Comparison of ENCODE assay signal across 14 cellular contexts in the genomic region with DNA sequence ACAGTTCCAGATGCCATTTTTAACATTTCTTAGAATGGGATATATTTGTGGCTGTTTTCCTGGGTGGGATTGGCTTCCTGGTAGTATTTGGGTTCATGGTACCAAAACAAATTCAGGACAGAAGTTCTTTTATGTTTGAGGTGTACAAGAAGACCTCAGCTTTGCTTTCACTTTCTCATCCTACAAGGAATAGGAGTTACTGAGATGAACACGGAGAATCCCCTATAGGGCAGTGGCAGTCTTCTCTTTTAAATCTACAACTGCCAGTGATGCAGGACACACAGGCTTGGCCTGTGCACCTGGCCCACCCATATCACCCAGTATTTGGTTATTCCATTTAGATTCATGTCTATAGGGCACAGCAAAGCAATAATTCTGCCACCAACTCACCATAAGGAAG. TPM values are rescaled to one million over a fixed set of nuclear protein-coding genes. Genes with fewer than 3 reads are reported as not detected.
DNase-seq lines count a peak whose midpoint lies in the region; ATAC-seq, FAIRE-seq and TF ChIP-seq lines count a peak whose summit lies in the region.
"Had no signal": no experiment of that assay in that cellular context is flagged by ENCODE, and none has a peak within 500 bp of the region (broad histone marks: within the 10 kb centered on the region; RNA-seq: fewer than 3 reads in every experiment).

No MANE protein-coding gene starts in this region.

- H3K27me3 ChIP-seq in gastrocnemius medialis (no peaks in the 10 kb centered on the region), heart left ventricle (no peaks in the 10 kb centered on the region)

- no peaks in the 10 kb centered on the region for H3K4me1 ChIP-seq in gastrocnemius medialis
- peaks cover 0 to 8% (median 0%) of the 10 kb centered on the region in 12 donors for H3K4me1 ChIP-seq in heart left ventricle

- in situ Hi-C loops in gastrocnemius medialis (cut with MboI; ENCODE audit: low sequenced_read_pairs in 4 of 4) = no loop called here

- no peaks in the 10 kb centered on the region for H3K36me3 ChIP-seq in gastrocnemius medialis
- peaks cover 0 to 13% (median 0%) of the 10 kb centered on the region in 9 donors for H3K36me3 ChIP-seq in heart left ventricle

- TF ChIP-seq POLR2A in gastrocnemius medialis (IDR thresholded peaks at IDR 0.05) = no peak
- no peak for TF ChIP-seq POLR2A in heart left ventricle (IDR thresholded peaks at IDR 0.05)

- TF ChIP-seq CTCF in gastrocnemius medialis (IDR thresholded peaks at IDR 0.05 in 4 of 5, conservative IDR thresholded peaks at IDR 0.05 in 1 of 5) (no peak), heart left ventricle (IDR thresholded peaks at IDR 0.05) (no peak)

- ATAC-seq in GM19463 (IDR thresholded peaks at IDR 0.05; ENCODE audit: unreplicated experiment) = peak; percentile 87
- ATAC-seq in HG03039 (IDR thresholded peaks at IDR 0.05; ENCODE audit: unreplicated experiment) = peak; percentile 87
- peak; percentile 46 for ATAC-seq in activated T-helper 17 cell treated with anti-CD3 and anti-CD28 coated beads, Interleukin-2, amount 50 U/mL, for 72 hours (replicated peaks)
- no peak for ATAC-seq in gastrocnemius medialis
- ATAC-seq in heart left ventricle = no peak
- ATAC-seq: Panc1 had no signal

- H3K4me1 Mint-ChIP-seq in activated T-helper 17 cell treated with anti-CD3 and anti-CD28 coated beads, Interleukin-2, amount 50 U/mL, for 72 hours = peaks cover 23% of the 10 kb centered on the region

- 77 to 96% (median 90%) methylated on average over 1 of the region's 1 CpG for WGBS in heart left ventricle, 4 donors

- H3K4me3 Mint-ChIP-seq in activated T-helper 17 cell treated with anti-CD3 and anti-CD28 coated beads, Interleukin-2, amount 50 U/mL, for 72 hours = peak overlapping the region; percentile 26
- H3K4me3 Mint-ChIP-seq: stimulated activated naive CD8-positive, alpha-beta T cell treated with anti-CD3 and anti-CD28 coated beads, Interleukin-15, Interleukin-2, amounts not matched to agents 100 ng/mL and 50 ng/mL, for 24 hours had no signal

- H3K27me3 Mint-ChIP-seq in activated T-helper 17 cell treated with anti-CD3 and anti-CD28 coated beads, Interleukin-2, amount 50 U/mL, for 72 hours = no peaks in the 10 kb centered on the region
- H3K27me3 Mint-ChIP-seq: stimulated activated naive CD8-positive, alpha-beta T cell treated with anti-CD3 and anti-CD28 coated beads, Interleukin-15, Interleukin-2, amounts not matched to agents 100 ng/mL and 50 ng/mL, for 24 hours had no signal

- H3K4me3 ChIP-seq in gastrocnemius medialis = no peak overlapping the region
- H3K4me3 ChIP-seq in heart left ventricle = no peak overlapping the region

- peaks cover 4% of the 10 kb centered on the region for H3K9me3 Mint-ChIP-seq in activated T-helper 17 cell treated with anti-CD3 and anti-CD28 coated beads, Interleukin-2, amount 50 U/mL, for 72 hours

- H3K36me3 Mint-ChIP-seq in activated T-helper 17 cell treated with anti-CD3 and anti-CD28 coated beads, Interleukin-2, amount 50 U/mL, for 72 hours (ENCODE audit: low read depth) = peaks cover 31% of the 10 kb centered on the region

- peak; percentile 73 for FAIRE-seq in GM18507 (lab: Jason Lieb, UNC)
- FAIRE-seq: bronchial epithelial cell had no signal

- H3K27ac ChIP-seq in gastrocnemius medialis = no peak overlapping the region
- no peak overlapping the region for H3K27ac ChIP-seq in heart left ventricle

- DNase-seq in GM18507 (ENCODE audit: extremely low spot score, insufficient read length, low read depth) (peak; percentile 4), amniotic stem cell (lab: John Stamatoyannopoulos, UW) (no peak), gastrocnemius medialis (no peak), heart left ventricle (no peak), GM03348 (ENCODE audit: low spot score) (no peak)
- DNase-seq: foreskin melanocyte, midbrain, NCI-H1048 had no signal

- intact Hi-C loops in gastrocnemius medialis (cut with DNase I; ENCODE audit: low total_unique reads) (no loop called here), heart left ventricle (cut with DNase I) (no loop called here)

- peak overlapping the region; percentile 26 for H3K27ac Mint-ChIP-seq in activated T-helper 17 cell treated with anti-CD3 and anti-CD28 coated beads, Interleukin-2, amount 50 U/mL, for 72 hours
- H3K27ac Mint-ChIP-seq: stimulated activated naive CD8-positive, alpha-beta T cell treated with anti-CD3 and anti-CD28 coated beads, Interleukin-15, Interleukin-2, amounts not matched to agents 100 ng/mL and 50 ng/mL, for 24 hours had no signal

- peaks cover 0 to 16% (median 0%) of the 10 kb centered on the region in 3 donors for H3K9me3 ChIP-seq in gastrocnemius medialis
- H3K9me3 ChIP-seq in heart left ventricle = peaks cover 0 to 34% (median 21%) of the 10 kb centered on the region in 12 donors

RNA-seq across cellular contexts. Expression of a gene that starts 35.2 kb away (rescaled TPM):
- total RNA-seq in activated T-helper 17 cell treated with anti-CD3 and anti-CD28 coated beads, Interleukin-2, amount 50 U/mL, for 72 hours = 10 to 100 TPM; 13.0 to 17.5 TPM
- total RNA-seq in gastrocnemius medialis (1 to 10 TPM; 2.1 to 6.0 (median 2.3) TPM), heart left ventricle (1 to 10 TPM; 3.1 to 8.7 (median 3.3) TPM)
- 1 to 10 TPM; 1.2 to 2.4 TPM for polyA plus RNA-seq in heart left ventricle

Comparison
In these comparisons a context has a peak if more than half of its experiments do, and no peak if none do; other contexts are left out.
1. ATAC-seq: peak in GM19463 (single experiment), HG03039 (single experiment) and activated T-helper 17 cell treated with anti-CD3 and anti-CD28 coated beads, Interleukin-2, amount 50 U/mL, for 72 hours (single experiment); none in gastrocnemius medialis (0 of 2) and heart left ventricle (0 of 4).